ENCODE assay signal across 17 cellular contexts in the genomic region with DNA sequence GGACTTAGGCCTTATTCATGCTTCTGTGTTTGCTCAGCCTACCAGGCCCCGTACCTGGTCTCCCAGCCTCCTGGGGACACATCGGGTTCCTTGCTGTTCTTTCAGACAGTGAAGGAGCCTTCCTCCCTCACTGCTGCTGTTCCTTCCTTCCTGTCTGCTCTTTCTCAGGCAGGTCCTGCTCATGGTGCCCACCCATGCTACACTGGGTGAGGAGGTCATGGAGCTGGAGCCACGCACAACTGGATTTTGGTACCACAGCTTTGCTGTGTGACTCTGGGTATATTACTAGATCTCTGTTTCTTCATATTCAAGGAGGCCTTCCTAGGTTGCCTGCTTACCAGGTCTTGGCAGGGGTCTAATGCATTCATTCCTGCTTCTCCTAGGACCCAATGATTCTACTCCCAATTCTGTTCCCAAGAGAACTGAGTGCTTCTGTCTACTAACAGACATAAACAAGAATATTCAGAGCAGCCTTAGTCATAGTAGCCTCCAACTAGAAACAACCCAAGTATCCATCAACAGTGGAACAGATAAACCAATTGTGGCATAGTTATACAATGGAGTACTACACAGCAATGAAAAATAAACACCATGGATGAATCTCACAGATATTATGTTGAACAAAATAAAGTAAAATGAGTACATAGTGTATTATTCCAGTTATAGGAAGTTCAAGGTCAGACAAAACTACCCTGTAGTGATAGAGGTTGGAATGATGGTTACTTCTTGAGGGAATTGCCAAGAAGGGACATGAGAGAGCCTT.
"Had no signal": no experiment of that assay in that cellular context is flagged by ENCODE, and none has a peak within 500 bp of the region (broad histone marks: within the 10 kb centered on the region; RNA-seq: fewer than 3 reads in every experiment).

No MANE protein-coding gene starts in this region.

- H3K9me3 ChIP-seq: adrenal gland, neutrophil, thyroid gland had no signal

- H3K27me3 Mint-ChIP-seq: naive thymus-derived CD4-positive, alpha-beta T cell; T-cell had no signal

- H3K27ac Mint-ChIP-seq: activated CD8-positive, alpha-beta T cell treated with anti-CD3 and anti-CD28 coated beads, Interleukin-2, amount 10 ng/mL, durations not matched to agents 7 days and 5 days; T-cell had no signal

- H3K9me3 Mint-ChIP-seq: activated naive CD4-positive, alpha-beta T cell treated with anti-CD3 and anti-CD28 coated beads, Interleukin-2, amount 50 U/mL, for 72 hours had no signal

- H3K4me3 ChIP-seq: adrenal gland, thyroid gland had no signal

- H3K4me3 Mint-ChIP-seq: activated CD8-positive, alpha-beta T cell treated with anti-CD3 and anti-CD28 coated beads, Interleukin-2, amount 10 ng/mL, durations not matched to agents 7 days and 5 days; activated T-cell treated with anti-CD3 and anti-CD28 coated beads, Interleukin-2, amount 50 U/mL, for 4 hours; naive thymus-derived CD4-positive, alpha-beta T cell; T-cell had no signal

- H3K36me3 ChIP-seq: adrenal gland, thyroid gland had no signal

- H3K27ac ChIP-seq: epithelial cell of prostate, neutrophil, thyroid gland had no signal

- DNase-seq: activated CD4-positive, alpha-beta T cell treated with anti-CD3 and anti-CD28 coated beads for 48 hours; activated CD4-positive, CD25-positive, alpha-beta regulatory T cell; activated CD8-positive, alpha-beta T cell treated with anti-CD3 and anti-CD28 coated beads, Interleukin-2, amount 10 ng/mL, durations not matched to agents 7 days and 5 days; activated effector memory CD4-positive, alpha-beta T cell treated with anti-CD3 and anti-CD28 coated beads, Interleukin-2, amount 50 U/mL, for 16 hours; activated T-cell treated with anti-CD3 and anti-CD28 coated beads, Interleukin-2, amount 50 U/mL, for 4 hours; adrenal gland; effector memory CD4-positive, alpha-beta T cell; foreskin fibroblast; mesenchymal stem cell; naive thymus-derived CD4-positive, alpha-beta T cell; stimulated activated naive CD4-positive, alpha-beta T cell; T-cell; T-helper 9 cell; thyroid gland had no signal

- H3K27me3 ChIP-seq: adrenal gland, neutrophil, thyroid gland had no signal

- ATAC-seq: activated CD8-positive, alpha-beta T cell treated with anti-CD3 and anti-CD28 coated beads, Interleukin-2, amount 10 ng/mL, durations not matched to agents 7 days and 5 days; activated naive CD4-positive, alpha-beta T cell treated with anti-CD3 and anti-CD28 coated beads, Interleukin-2, amount 50 U/mL, for 72 hours; activated T-cell treated with anti-CD3 and anti-CD28 coated beads, Interleukin-2, amount 50 U/mL, for 4 hours; naive thymus-derived CD4-positive, alpha-beta T cell; T-cell had no signal
